11 cellular contexts compared by ENCODE assay signal in the genomic region with DNA sequence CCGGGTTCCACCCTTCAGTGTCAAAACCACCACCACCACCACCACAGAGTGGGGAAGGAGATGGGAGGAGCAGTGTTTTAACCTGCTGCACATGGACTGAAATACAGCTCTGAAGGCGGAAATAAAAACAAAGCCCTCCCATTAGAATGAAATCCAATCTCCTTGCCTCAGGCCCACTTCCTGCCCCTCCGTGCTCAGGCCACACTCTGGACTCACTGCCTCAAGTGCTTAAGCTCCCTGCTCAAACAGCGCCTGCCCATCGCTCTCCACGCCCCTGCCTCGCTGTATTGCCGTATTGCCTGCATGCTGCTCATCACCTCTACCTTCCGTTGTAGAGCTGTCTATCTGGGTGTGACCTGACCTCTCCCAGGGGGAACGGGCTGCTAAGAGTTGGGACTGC. TPM values are rescaled to one million over a fixed set of nuclear protein-coding genes. Genes with fewer than 3 reads are reported as not detected.
DNase-seq lines count a peak whose midpoint lies in the region; ATAC-seq lines count a peak whose summit lies in the region.
"Had no signal": no experiment of that assay in that cellular context is flagged by ENCODE, and none has a peak within 500 bp of the region (broad histone marks: within the 10 kb centered on the region; RNA-seq: fewer than 3 reads in every experiment).

No MANE protein-coding gene starts in this region.

- intact Hi-C loops in head of caudate nucleus (cut with DNase I), result no loop called here
- intact Hi-C loops in activated T-helper 2 cell treated with anti-CD3 and anti-CD28 coated beads, Interferon-gamma antibody, Interleukin-2, Interleukin-4, amounts not matched to agents 10 μg/mL and 5 μg/mL and 100 μg/mL, durations not matched to agents 14 hours and 24 hours and 36 hours (cut with micrococcal nuclease), result no loop called here

- ATAC-seq in GM18498 (IDR thresholded peaks at IDR 0.05; ENCODE audit: unreplicated experiment) (peak; percentile 43), HG02678 (IDR thresholded peaks at IDR 0.05; ENCODE audit: unreplicated experiment) (peak; percentile 32), T-helper 17 cell (no peak), GM18519 (IDR thresholded peaks at IDR 0.05; ENCODE audit: low FRiP score, unreplicated experiment) (no peak)
- peak; percentile 26 to 50 for ATAC-seq in natural killer cell treated with Interleukin-12 subunit alpha and Interleukin-12 subunit beta and Interleukin-15 and Interleukin-18, amount 100 ng/mL, for 72 hours

- H3K4me1 Mint-ChIP-seq in T-helper 17 cell, result peaks cover 3% of the 10 kb centered on the region
- H3K4me1 Mint-ChIP-seq in natural killer cell treated with Interleukin-12 subunit alpha and Interleukin-12 subunit beta and Interleukin-15 and Interleukin-18, amount 100 ng/mL, for 72 hours (ENCODE audit: low read depth in 2 of 2), result peaks cover 35 to 37% of the 10 kb centered on the region in 2 donors
- peaks cover 5% of the 10 kb centered on the region for H3K4me1 Mint-ChIP-seq in activated T-helper 2 cell treated with anti-CD3 and anti-CD28 coated beads, Interferon-gamma antibody, Interleukin-2, Interleukin-4, amounts not matched to agents 10 μg/mL and 5 μg/mL and 100 μg/mL, durations not matched to agents 14 hours and 24 hours and 36 hours (ENCODE audit: low read depth)

- H3K4me3 Mint-ChIP-seq in T-helper 17 cell, result peak overlapping the region; percentile 1
- H3K4me3 Mint-ChIP-seq in natural killer cell treated with Interleukin-12 subunit alpha and Interleukin-12 subunit beta and Interleukin-15 and Interleukin-18, amount 100 ng/mL, for 72 hours, result peak overlapping the region; percentile 38
- no peak overlapping the region for H3K4me3 Mint-ChIP-seq in activated T-helper 2 cell treated with anti-CD3 and anti-CD28 coated beads, Interferon-gamma antibody, Interleukin-2, Interleukin-4, amounts not matched to agents 10 μg/mL and 5 μg/mL and 100 μg/mL, durations not matched to agents 14 hours and 24 hours and 36 hours (ENCODE audit: low read depth)
- H3K4me3 Mint-ChIP-seq: activated naive CD8-positive, alpha-beta T cell treated with anti-CD3 and anti-CD28 coated beads for 36 hours had no signal

- no peaks in the 10 kb centered on the region for H3K9me3 ChIP-seq in T-helper 17 cell (ENCODE audit: control insufficient read depth, low read length, poor library complexity, severe bottlenecking)

- H3K9me3 Mint-ChIP-seq in natural killer cell treated with Interleukin-12 subunit alpha and Interleukin-12 subunit beta and Interleukin-15 and Interleukin-18, amount 100 ng/mL, for 72 hours, result no peaks in the 10 kb centered on the region
- H3K9me3 Mint-ChIP-seq in activated T-helper 2 cell treated with anti-CD3 and anti-CD28 coated beads, Interferon-gamma antibody, Interleukin-2, Interleukin-4, amounts not matched to agents 10 μg/mL and 5 μg/mL and 100 μg/mL, durations not matched to agents 14 hours and 24 hours and 36 hours, result no peaks in the 10 kb centered on the region

- no peaks in the 10 kb centered on the region for H3K27me3 Mint-ChIP-seq in T-helper 17 cell
- no peaks in the 10 kb centered on the region for H3K27me3 Mint-ChIP-seq in natural killer cell treated with Interleukin-12 subunit alpha and Interleukin-12 subunit beta and Interleukin-15 and Interleukin-18, amount 100 ng/mL, for 72 hours
- no peaks in the 10 kb centered on the region for H3K27me3 Mint-ChIP-seq in activated T-helper 2 cell treated with anti-CD3 and anti-CD28 coated beads, Interferon-gamma antibody, Interleukin-2, Interleukin-4, amounts not matched to agents 10 μg/mL and 5 μg/mL and 100 μg/mL, durations not matched to agents 14 hours and 24 hours and 36 hours (ENCODE audit: low read depth)
- H3K27me3 Mint-ChIP-seq: activated naive CD8-positive, alpha-beta T cell treated with anti-CD3 and anti-CD28 coated beads for 36 hours; progenitor cell of endocrine pancreas had no signal

- DNase-seq in T-helper 17 cell (no peak), GF-D8 (lab: John Stamatoyannopoulos, UW) (no peak), head of caudate nucleus (no peak)
- DNase-seq in natural killer cell treated with Interleukin-12 subunit alpha and Interleukin-12 subunit beta and Interleukin-15 and Interleukin-18, amount 100 ng/mL, for 72 hours (ENCODE audit: low spot score), result no peak
- DNase-seq in activated T-helper 2 cell treated with anti-CD3 and anti-CD28 coated beads, Interferon-gamma antibody, Interleukin-2, Interleukin-4, amounts not matched to agents 10 μg/mL and 5 μg/mL and 100 μg/mL, durations not matched to agents 14 hours and 24 hours and 36 hours (ENCODE audit: low spot score), result no peak
- DNase-seq: activated naive CD8-positive, alpha-beta T cell treated with anti-CD3 and anti-CD28 coated beads for 36 hours; COR-L47 had no signal

- H3K27ac Mint-ChIP-seq in T-helper 17 cell, result no peak overlapping the region
- H3K27ac Mint-ChIP-seq in natural killer cell treated with Interleukin-12 subunit alpha and Interleukin-12 subunit beta and Interleukin-15 and Interleukin-18, amount 100 ng/mL, for 72 hours, result peak overlapping the region; percentile 58 to 78
- H3K27ac Mint-ChIP-seq in activated T-helper 2 cell treated with anti-CD3 and anti-CD28 coated beads, Interferon-gamma antibody, Interleukin-2, Interleukin-4, amounts not matched to agents 10 μg/mL and 5 μg/mL and 100 μg/mL, durations not matched to agents 14 hours and 24 hours and 36 hours, result no peak overlapping the region
- H3K27ac Mint-ChIP-seq: activated naive CD8-positive, alpha-beta T cell treated with anti-CD3 and anti-CD28 coated beads for 36 hours; progenitor cell of endocrine pancreas had no signal

- peaks cover 7% of the 10 kb centered on the region for H3K36me3 Mint-ChIP-seq in T-helper 17 cell (ENCODE audit: low read depth)
- no peaks in the 10 kb centered on the region for H3K36me3 Mint-ChIP-seq in natural killer cell treated with Interleukin-12 subunit alpha and Interleukin-12 subunit beta and Interleukin-15 and Interleukin-18, amount 100 ng/mL, for 72 hours
- no peaks in the 10 kb centered on the region for H3K36me3 Mint-ChIP-seq in activated T-helper 2 cell treated with anti-CD3 and anti-CD28 coated beads, Interferon-gamma antibody, Interleukin-2, Interleukin-4, amounts not matched to agents 10 μg/mL and 5 μg/mL and 100 μg/mL, durations not matched to agents 14 hours and 24 hours and 36 hours (ENCODE audit: low read depth)

RNA-seq across cellular contexts. Expression of a gene that starts 31.5 kb away (rescaled TPM):
- 1 to 10 TPM; 1.6 to 1.7 TPM for total RNA-seq in T-helper 17 cell
- total RNA-seq in natural killer cell treated with Interleukin-12 subunit alpha and Interleukin-12 subunit beta and Interleukin-15 and Interleukin-18, amount 100 ng/mL, for 72 hours, result 1 to 10 TPM in 1 of 2 donors, under 1 TPM in 1; 0.31 to 2.3 TPM
- total RNA-seq in activated T-helper 2 cell treated with anti-CD3 and anti-CD28 coated beads, Interferon-gamma antibody, Interleukin-2, Interleukin-4, amounts not matched to agents 10 μg/mL and 5 μg/mL and 100 μg/mL, durations not matched to agents 14 hours and 24 hours and 36 hours, result 0.14 and 0.27 TPM in 2 replicates

Comparison
In these comparisons a context has a peak if more than half of its experiments do, and no peak if none do; other contexts are left out.
1. ATAC-seq: peak in GM18498 (single experiment), HG02678 (single experiment) and natural killer cell treated with Interleukin-12 subunit alpha and Interleukin-12 subunit beta and Interleukin-15 and Interleukin-18, amount 100 ng/mL, for 72 hours (2 of 2); none in T-helper 17 cell (single experiment) and GM18519 (single experiment).
2. H3K27ac Mint-ChIP-seq: peak in natural killer cell treated with Interleukin-12 subunit alpha and Interleukin-12 subunit beta and Interleukin-15 and Interleukin-18, amount 100 ng/mL, for 72 hours (2 of 2); none in T-helper 17 cell (single experiment) and activated T-helper 2 cell treated with anti-CD3 and anti-CD28 coated beads, Interferon-gamma antibody, Interleukin-2, Interleukin-4, amounts not matched to agents 10 μg/mL and 5 μg/mL and 100 μg/mL, durations not matched to agents 14 hours and 24 hours and 36 hours (single experiment).